8 cellular contexts compared by ENCODE assay signal in genomic region chr18:31102020-31102684, GRCh38. TPM values are rescaled to one million over a fixed set of nuclear protein-coding genes. Genes with fewer than 3 reads are reported as not detected.
DNase-seq lines count a peak whose midpoint lies in the region; ATAC-seq and TF ChIP-seq lines count a peak whose summit lies in the region.

Gene DSC2, minus strand, starts transcription at chr18:31102421. Its CDS starts 450 bp downstream, at chr18:31101971.

- peak within 1 kb of the TSS; percentile 38 to 54 for H3K4me3 ChIP-seq in muscle layer of colon (ENCODE audit: low read depth in 1 of 2, low read length in 2 of 2)

- peaks cover 4% of the 10 kb centered on the region for H3K36me3 Mint-ChIP-seq in endothelial cell (ENCODE audit: low read depth, unreplicated experiment)

- H3K27me3 ChIP-seq in muscle layer of colon (ENCODE audit: control insufficient read depth in 1 of 2, insufficient read depth in 2 of 2, low read length in 2 of 2), result peaks cover 0 to 7% of the 10 kb centered on the region in 2 donors

- no peak for TF ChIP-seq CTCF in endothelial cell (IDR thresholded peaks at IDR 0.05; ENCODE audit: unreplicated experiment)

- H3K9me3 Mint-ChIP-seq in endothelial cell (ENCODE audit: unreplicated experiment), result no peaks in the 10 kb centered on the region

- H3K4me3 Mint-ChIP-seq in endothelial cell (ENCODE audit: unreplicated experiment), result peak within 1 kb of the TSS; percentile 95

- peaks cover 31% of the 10 kb centered on the region for H3K4me1 Mint-ChIP-seq in endothelial cell (ENCODE audit: unreplicated experiment)

- no peak within 1 kb of the TSS for H3K9ac ChIP-seq in muscle layer of colon (ENCODE audit: low read length)

- H3K27ac ChIP-seq in muscle layer of colon (ENCODE audit: low read depth, low read length), result peak within 1 kb of the TSS; percentile 34

- ATAC-seq in HG03108 (IDR thresholded peaks at IDR 0.05; ENCODE audit: unreplicated experiment) (no peak), HG03135 (IDR thresholded peaks at IDR 0.05; ENCODE audit: unreplicated experiment) (no peak)

- no peaks in the 10 kb centered on the region for H3K4me1 ChIP-seq in muscle layer of colon (ENCODE audit: insufficient read depth, low read length)

- H3K36me3 ChIP-seq in muscle layer of colon (ENCODE audit: insufficient read depth, low read length), result no peaks in the 10 kb centered on the region

- DNase-seq in AG20443 (ENCODE audit: low spot score) (peak; percentile 6), NCI-H1105 (lab: John Stamatoyannopoulos, UW) (peak; percentile 26), endothelial cell (ENCODE audit: low spot score) (peak; percentile 67), T1000 (lab: John Stamatoyannopoulos, UW) (no peak)
- no peak for DNase-seq in central memory CD4-positive, alpha-beta T cell

- peak within 1 kb of the TSS; percentile 87 for H3K27ac Mint-ChIP-seq in endothelial cell (ENCODE audit: unreplicated experiment)

- H3K27me3 Mint-ChIP-seq in endothelial cell (ENCODE audit: unreplicated experiment), result no peaks in the 10 kb centered on the region

- no peaks in the 10 kb centered on the region for H3K9me3 ChIP-seq in muscle layer of colon (ENCODE audit: low read length)

RNA-seq across cellular contexts. Expression of gene DSC2, which starts in this region (rescaled TPM):
- 65.4 TPM for total RNA-seq in endothelial cell (ENCODE audit: unreplicated experiment)

Comparison
In these comparisons a context has a peak if more than half of its experiments do, and no peak if none do; other contexts are left out.
1. DNase-seq: peak in AG20443 (single experiment), NCI-H1105 (single experiment) and endothelial cell (single experiment); none in central memory CD4-positive, alpha-beta T cell (single experiment) and T1000 (single experiment).